1 cellular context compared by ENCODE assay signal in the genomic region with DNA sequence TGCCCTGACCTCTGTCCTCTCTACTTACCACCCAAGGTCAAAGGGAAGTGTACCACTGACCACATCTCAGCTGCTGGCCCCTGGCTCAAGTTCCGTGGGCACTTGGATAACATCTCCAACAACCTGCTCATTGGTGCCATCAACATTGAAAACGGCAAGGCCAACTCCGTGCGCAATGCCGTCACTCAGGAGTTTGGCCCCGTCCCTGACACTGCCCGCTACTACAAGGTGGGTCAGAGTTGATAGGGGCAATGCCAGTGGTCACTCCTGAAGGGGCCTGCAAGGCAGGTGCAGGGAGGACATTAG.
TF ChIP-seq lines count a peak whose summit lies in the region.

No MANE protein-coding gene starts in this region.

TF ChIP-seq in SK-N-SH treated with all-trans-retinoic acid at 6 μM for 48 hours, 23 proteins besides CTCF, POLR2A, EP300 and RAD21 (continued from another document):
- TF ChIP-seq PPARA (CRISPR knock-in tag; IDR thresholded peaks at IDR 0.05; ENCODE audit: borderline replicate concordance) (no peak), SNAI2 (CRISPR knock-in tag; IDR thresholded peaks at IDR 0.05) (no peak), OSR1 (CRISPR knock-in tag; IDR thresholded peaks at IDR 0.05) (no peak), BACH2 (CRISPR knock-in tag; IDR thresholded peaks at IDR 0.05; ENCODE audit: borderline replicate concordance) (no peak), ESRRG (CRISPR knock-in tag; IDR thresholded peaks at IDR 0.05) (no peak), CSDC2 (CRISPR knock-in tag; IDR thresholded peaks at IDR 0.05) (no peak), ZNF8 (CRISPR knock-in tag; IDR thresholded peaks at IDR 0.05) (no peak)
- TF ChIP-seq, protein P1, sequence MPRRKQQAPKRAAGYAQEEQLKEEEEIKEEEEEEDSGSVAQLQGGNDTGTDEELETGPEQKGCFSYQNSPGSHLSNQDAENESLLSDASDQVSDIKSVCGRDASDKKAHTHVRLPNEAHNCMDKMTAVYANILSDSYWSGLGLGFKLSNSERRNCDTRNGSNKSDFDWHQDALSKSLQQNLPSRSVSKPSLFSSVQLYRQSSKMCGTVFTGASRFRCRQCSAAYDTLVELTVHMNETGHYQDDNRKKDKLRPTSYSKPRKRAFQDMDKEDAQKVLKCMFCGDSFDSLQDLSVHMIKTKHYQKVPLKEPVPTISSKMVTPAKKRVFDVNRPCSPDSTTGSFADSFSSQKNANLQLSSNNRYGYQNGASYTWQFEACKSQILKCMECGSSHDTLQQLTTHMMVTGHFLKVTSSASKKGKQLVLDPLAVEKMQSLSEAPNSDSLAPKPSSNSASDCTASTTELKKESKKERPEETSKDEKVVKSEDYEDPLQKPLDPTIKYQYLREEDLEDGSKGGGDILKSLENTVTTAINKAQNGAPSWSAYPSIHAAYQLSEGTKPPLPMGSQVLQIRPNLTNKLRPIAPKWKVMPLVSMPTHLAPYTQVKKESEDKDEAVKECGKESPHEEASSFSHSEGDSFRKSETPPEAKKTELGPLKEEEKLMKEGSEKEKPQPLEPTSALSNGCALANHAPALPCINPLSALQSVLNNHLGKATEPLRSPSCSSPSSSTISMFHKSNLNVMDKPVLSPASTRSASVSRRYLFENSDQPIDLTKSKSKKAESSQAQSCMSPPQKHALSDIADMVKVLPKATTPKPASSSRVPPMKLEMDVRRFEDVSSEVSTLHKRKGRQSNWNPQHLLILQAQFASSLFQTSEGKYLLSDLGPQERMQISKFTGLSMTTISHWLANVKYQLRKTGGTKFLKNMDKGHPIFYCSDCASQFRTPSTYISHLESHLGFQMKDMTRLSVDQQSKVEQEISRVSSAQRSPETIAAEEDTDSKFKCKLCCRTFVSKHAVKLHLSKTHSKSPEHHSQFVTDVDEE (CRISPR knock-in tag; IDR thresholded peaks at IDR 0.05), result no peak
- TF ChIP-seq, protein P2, sequence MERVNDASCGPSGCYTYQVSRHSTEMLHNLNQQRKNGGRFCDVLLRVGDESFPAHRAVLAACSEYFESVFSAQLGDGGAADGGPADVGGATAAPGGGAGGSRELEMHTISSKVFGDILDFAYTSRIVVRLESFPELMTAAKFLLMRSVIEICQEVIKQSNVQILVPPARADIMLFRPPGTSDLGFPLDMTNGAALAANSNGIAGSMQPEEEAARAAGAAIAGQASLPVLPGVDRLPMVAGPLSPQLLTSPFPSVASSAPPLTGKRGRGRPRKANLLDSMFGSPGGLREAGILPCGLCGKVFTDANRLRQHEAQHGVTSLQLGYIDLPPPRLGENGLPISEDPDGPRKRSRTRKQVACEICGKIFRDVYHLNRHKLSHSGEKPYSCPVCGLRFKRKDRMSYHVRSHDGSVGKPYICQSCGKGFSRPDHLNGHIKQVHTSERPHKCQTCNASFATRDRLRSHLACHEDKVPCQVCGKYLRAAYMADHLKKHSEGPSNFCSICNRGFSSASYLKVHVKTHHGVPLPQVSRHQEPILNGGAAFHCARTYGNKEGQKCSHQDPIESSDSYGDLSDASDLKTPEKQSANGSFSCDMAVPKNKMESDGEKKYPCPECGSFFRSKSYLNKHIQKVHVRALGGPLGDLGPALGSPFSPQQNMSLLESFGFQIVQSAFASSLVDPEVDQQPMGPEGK (CRISPR knock-in tag; IDR thresholded peaks at IDR 0.05; ENCODE audit: borderline replicate concordance), result no peak
- TF ChIP-seq, protein P3, sequence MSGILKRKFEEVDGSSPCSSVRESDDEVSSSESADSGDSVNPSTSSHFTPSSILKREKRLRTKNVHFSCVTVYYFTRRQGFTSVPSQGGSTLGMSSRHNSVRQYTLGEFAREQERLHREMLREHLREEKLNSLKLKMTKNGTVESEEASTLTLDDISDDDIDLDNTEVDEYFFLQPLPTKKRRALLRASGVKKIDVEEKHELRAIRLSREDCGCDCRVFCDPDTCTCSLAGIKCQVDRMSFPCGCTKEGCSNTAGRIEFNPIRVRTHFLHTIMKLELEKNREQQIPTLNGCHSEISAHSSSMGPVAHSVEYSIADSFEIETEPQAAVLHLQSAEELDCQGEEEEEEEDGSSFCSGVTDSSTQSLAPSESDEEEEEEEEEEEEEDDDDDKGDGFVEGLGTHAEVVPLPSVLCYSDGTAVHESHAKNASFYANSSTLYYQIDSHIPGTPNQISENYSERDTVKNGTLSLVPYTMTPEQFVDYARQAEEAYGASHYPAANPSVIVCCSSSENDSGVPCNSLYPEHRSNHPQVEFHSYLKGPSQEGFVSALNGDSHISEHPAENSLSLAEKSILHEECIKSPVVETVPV (CRISPR knock-in tag; IDR thresholded peaks at IDR 0.05), result no peak
- TF ChIP-seq, protein P4, sequence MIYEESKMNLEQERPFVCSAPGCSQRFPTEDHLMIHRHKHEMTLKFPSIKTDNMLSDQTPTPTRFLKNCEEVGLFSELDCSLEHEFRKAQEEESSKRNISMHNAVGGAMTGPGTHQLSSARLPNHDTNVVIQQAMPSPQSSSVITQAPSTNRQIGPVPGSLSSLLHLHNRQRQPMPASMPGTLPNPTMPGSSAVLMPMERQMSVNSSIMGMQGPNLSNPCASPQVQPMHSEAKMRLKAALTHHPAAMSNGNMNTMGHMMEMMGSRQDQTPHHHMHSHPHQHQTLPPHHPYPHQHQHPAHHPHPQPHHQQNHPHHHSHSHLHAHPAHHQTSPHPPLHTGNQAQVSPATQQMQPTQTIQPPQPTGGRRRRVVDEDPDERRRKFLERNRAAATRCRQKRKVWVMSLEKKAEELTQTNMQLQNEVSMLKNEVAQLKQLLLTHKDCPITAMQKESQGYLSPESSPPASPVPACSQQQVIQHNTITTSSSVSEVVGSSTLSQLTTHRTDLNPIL (CRISPR knock-in tag; IDR thresholded peaks at IDR 0.05; ENCODE audit: low read depth), result no peak
TF ChIP-seq in SK-N-SH treated with all-trans-retinoic acid at 6 μM for 48 hours: peak in this region for 0.
